ENCODE assay signal across 1 cellular context in the genomic region with DNA sequence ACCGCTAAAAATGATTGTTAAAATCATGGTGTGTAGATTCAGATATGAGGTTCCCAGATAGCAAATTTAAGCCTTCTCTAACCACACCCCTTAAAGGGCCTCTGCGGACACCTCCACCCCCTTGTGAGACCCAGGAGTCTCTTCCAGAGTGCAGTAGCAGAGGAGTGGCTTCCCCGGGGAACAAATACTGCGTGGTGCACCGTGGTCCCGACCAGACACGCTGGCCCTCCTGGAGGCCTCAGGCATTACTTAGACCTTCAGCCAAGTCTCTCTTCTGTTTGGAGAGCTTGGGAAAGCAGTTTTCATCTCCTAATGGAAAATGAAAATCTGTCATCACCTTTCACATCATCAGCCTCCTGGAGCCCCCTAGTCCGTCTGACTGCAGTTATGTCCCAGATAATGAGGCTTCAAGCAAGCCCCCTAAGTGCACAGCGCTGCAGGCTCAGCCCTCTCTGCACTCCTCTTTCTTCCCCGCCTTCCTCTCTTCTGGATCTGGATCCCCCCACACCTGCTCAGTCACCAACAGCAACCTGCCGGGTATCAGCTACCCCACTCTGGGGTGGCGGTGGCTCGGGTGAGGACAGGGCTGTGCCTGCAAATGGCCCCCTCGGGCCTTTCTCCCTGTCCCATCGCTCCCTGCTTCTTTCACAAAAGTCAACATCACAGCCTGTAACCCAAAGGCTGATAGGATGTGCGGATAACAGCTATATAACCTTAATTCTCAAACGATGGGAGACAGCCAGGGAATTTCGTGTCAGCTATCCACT.
TF ChIP-seq lines count a peak whose summit lies in the region.

No MANE protein-coding gene starts in this region.

TF ChIP-seq in IMR-90, 13 proteins besides CTCF, POLR2A, EP300 and RAD21:
- TF ChIP-seq MXI1 (IDR thresholded peaks at IDR 0.05; ENCODE audit: borderline replicate concordance, low read depth, low read length) (no peak), NFE2L2 (IDR thresholded peaks at IDR 0.05; ENCODE audit: low read depth, low read length) (no peak), RCOR1 (IDR thresholded peaks at IDR 0.05; ENCODE audit: insufficient replicate concordance, low read length) (no peak), RFX5 (IDR thresholded peaks at IDR 0.05; ENCODE audit: low read depth, low read length) (no peak)
- TF ChIP-seq, protein P1, sequence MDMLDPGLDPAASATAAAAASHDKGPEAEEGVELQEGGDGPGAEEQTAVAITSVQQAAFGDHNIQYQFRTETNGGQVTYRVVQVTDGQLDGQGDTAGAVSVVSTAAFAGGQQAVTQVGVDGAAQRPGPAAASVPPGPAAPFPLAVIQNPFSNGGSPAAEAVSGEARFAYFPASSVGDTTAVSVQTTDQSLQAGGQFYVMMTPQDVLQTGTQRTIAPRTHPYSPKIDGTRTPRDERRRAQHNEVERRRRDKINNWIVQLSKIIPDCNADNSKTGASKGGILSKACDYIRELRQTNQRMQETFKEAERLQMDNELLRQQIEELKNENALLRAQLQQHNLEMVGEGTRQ (IDR thresholded peaks at IDR 0.05; ENCODE audit: low read depth, low read length): no peak
- TF ChIP-seq, protein P2, sequence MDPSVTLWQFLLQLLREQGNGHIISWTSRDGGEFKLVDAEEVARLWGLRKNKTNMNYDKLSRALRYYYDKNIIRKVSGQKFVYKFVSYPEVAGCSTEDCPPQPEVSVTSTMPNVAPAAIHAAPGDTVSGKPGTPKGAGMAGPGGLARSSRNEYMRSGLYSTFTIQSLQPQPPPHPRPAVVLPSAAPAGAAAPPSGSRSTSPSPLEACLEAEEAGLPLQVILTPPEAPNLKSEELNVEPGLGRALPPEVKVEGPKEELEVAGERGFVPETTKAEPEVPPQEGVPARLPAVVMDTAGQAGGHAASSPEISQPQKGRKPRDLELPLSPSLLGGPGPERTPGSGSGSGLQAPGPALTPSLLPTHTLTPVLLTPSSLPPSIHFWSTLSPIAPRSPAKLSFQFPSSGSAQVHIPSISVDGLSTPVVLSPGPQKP (IDR thresholded peaks at IDR 0.05; ENCODE audit: borderline replicate concordance, low read depth, low read length): no peak
TF ChIP-seq in IMR-90: peak in this region for 0.
